ENCODE assay signal across 1 cellular context in genomic region chr10:89367529-89367928, GRCh38.
TF ChIP-seq lines count a peak whose summit lies in the region.

No MANE protein-coding gene starts in this region.

TF ChIP-seq in WTC11, 78 proteins besides CTCF, POLR2A, EP300 and RAD21 (continued from another document):
- TF ChIP-seq, protein P1, sequence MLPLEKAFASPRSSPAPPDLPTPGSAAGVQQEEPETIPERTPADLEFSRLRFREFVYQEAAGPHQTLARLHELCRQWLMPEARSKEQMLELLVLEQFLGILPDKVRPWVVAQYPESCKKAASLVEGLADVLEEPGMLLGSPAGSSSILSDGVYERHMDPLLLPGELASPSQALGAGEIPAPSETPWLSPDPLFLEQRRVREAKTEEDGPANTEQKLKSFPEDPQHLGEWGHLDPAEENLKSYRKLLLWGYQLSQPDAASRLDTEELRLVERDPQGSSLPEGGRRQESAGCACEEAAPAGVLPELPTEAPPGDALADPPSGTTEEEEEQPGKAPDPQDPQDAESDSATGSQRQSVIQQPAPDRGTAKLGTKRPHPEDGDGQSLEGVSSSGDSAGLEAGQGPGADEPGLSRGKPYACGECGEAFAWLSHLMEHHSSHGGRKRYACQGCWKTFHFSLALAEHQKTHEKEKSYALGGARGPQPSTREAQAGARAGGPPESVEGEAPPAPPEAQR (CRISPR knock-in tag; IDR thresholded peaks at IDR 0.05), result no peak
- TF ChIP-seq PRRX2 (CRISPR knock-in tag; IDR thresholded peaks at IDR 0.05) (no peak), KAT7 (CRISPR knock-in tag; IDR thresholded peaks at IDR 0.05; ENCODE audit: borderline replicate concordance) (no peak), GABPB1 (CRISPR knock-in tag; IDR thresholded peaks at IDR 0.05) (no peak), ZNF416 (CRISPR knock-in tag; IDR thresholded peaks at IDR 0.05) (no peak), CREB1 (CRISPR knock-in tag; IDR thresholded peaks at IDR 0.05) (no peak)
- TF ChIP-seq, protein P2, sequence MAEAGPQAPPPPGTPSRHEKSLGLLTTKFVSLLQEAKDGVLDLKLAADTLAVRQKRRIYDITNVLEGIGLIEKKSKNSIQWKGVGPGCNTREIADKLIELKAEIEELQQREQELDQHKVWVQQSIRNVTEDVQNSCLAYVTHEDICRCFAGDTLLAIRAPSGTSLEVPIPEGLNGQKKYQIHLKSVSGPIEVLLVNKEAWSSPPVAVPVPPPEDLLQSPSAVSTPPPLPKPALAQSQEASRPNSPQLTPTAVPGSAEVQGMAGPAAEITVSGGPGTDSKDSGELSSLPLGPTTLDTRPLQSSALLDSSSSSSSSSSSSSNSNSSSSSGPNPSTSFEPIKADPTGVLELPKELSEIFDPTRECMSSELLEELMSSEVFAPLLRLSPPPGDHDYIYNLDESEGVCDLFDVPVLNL (CRISPR knock-in tag; IDR thresholded peaks at IDR 0.05; ENCODE audit: borderline replicate concordance, low read depth), result no peak
